In the genomic region with DNA sequence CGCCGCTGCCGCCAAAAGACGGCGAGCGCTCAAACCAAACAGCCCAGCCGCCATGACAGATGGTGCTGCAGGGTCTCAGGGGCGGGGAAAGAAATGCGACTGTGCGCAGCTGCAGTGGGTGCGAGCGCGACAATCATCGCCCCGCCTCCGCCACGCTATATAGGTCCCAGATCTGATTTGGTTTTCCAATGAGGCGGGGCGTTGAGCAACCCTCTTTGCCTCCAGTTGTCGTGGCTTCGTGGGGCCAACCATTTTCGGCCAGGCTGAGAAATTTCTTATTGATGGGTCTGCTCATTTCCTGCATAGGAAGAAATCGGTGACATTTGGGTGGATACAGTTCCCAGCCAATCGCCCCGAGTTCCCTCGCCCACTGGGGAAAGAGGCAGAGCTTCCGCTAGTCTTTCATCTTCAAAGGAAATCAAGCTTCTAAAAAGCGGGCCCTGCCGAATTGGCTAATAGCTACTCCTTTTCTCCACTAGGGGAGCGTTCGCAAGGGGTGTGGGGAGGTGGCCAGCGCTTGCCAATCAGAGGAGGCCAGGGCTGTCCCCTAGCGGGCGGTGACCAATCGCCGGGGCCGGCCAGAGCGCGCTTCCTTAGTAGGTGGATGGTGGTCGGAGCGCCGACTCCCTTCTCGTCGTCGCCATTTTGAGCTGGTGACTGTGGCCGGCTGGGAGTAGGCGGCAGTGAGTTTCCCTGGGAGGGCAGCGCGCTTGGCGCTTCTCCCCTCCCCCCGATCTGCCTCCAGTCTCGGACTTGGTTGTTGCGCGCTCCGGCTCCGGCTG, we compare ENCODE assay signal across 1 cellular context.
TF ChIP-seq lines count a peak whose summit lies in the region.

A gene (minus strand): TSS at position 77 of the 782 bp plus-strand sequence. CDS start 23 bp downstream, at position 54.
A gene with protein sequence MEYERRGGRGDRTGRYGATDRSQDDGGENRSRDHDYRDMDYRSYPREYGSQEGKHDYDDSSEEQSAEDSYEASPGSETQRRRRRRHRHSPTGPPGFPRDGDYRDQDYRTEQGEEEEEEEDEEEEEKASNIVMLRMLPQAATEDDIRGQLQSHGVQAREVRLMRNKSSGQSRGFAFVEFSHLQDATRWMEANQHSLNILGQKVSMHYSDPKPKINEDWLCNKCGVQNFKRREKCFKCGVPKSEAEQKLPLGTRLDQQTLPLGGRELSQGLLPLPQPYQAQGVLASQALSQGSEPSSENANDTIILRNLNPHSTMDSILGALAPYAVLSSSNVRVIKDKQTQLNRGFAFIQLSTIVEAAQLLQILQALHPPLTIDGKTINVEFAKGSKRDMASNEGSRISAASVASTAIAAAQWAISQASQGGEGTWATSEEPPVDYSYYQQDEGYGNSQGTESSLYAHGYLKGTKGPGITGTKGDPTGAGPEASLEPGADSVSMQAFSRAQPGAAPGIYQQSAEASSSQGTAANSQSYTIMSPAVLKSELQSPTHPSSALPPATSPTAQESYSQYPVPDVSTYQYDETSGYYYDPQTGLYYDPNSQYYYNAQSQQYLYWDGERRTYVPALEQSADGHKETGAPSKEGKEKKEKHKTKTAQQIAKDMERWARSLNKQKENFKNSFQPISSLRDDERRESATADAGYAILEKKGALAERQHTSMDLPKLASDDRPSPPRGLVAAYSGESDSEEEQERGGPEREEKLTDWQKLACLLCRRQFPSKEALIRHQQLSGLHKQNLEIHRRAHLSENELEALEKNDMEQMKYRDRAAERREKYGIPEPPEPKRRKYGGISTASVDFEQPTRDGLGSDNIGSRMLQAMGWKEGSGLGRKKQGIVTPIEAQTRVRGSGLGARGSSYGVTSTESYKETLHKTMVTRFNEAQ (plus strand): TSS at position 596 of the 782 bp plus-strand sequence. CDS start 2,261 bp downstream, outside the sequence.

TF ChIP-seq in A549, 52 proteins besides CTCF, POLR2A, EP300 and RAD21 (continued from another document):
- TF ChIP-seq, protein P1, sequence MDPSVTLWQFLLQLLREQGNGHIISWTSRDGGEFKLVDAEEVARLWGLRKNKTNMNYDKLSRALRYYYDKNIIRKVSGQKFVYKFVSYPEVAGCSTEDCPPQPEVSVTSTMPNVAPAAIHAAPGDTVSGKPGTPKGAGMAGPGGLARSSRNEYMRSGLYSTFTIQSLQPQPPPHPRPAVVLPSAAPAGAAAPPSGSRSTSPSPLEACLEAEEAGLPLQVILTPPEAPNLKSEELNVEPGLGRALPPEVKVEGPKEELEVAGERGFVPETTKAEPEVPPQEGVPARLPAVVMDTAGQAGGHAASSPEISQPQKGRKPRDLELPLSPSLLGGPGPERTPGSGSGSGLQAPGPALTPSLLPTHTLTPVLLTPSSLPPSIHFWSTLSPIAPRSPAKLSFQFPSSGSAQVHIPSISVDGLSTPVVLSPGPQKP (IDR thresholded peaks at IDR 0.05; ENCODE audit: low read depth, low read length): no peak
- TF ChIP-seq HDAC2 (IDR thresholded peaks at IDR 0.05): no peak
- TF ChIP-seq PHF8 (IDR thresholded peaks at IDR 0.05; ENCODE audit: borderline replicate concordance, low read depth): no peak; the same call in 1 of the 2 replicates
- no peak for TF ChIP-seq CBX2 (IDR thresholded peaks at IDR 0.05; ENCODE audit: borderline replicate concordance, low read depth)
- TF ChIP-seq RARB (CRISPR knock-in tag; IDR thresholded peaks at IDR 0.05): no peak
- TF ChIP-seq, protein P2, sequence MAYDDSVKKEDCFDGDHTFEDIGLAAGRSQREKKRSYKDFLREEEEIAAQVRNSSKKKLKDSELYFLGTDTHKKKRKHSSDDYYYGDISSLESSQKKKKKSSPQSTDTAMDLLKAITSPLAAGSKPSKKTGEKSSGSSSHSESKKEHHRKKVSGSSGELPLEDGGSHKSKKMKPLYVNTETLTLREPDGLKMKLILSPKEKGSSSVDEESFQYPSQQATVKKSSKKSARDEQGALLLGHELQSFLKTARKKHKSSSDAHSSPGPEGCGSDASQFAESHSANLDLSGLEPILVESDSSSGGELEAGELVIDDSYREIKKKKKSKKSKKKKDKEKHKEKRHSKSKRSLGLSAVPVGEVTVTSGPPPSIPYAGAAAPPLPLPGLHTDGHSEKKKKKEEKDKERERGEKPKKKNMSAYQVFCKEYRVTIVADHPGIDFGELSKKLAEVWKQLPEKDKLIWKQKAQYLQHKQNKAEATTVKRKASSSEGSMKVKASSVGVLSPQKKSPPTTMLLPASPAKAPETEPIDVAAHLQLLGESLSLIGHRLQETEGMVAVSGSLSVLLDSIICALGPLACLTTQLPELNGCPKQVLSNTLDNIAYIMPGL (CRISPR knock-in tag; IDR thresholded peaks at IDR 0.05; ENCODE audit: borderline replicate concordance): no peak
- TF ChIP-seq ZSCAN20 (CRISPR knock-in tag; IDR thresholded peaks at IDR 0.05): no peak
- no peak for TF ChIP-seq BHLHE40 (IDR thresholded peaks at IDR 0.05; ENCODE audit: low read depth, low read length)
- TF ChIP-seq NR3C1 (IDR thresholded peaks at IDR 0.05): no peak
- no peak for TF ChIP-seq JUNB (IDR thresholded peaks at IDR 0.05)
- peak in 1 of 2 experiments; percentile 59; a peak in 3 of 5 replicates for TF ChIP-seq JUN (IDR thresholded peaks at IDR 0.05)
- TF ChIP-seq ZFP36 (IDR thresholded peaks at IDR 0.05; ENCODE audit: borderline replicate concordance, partially characterized antibody): no peak
- TF ChIP-seq, protein P3, sequence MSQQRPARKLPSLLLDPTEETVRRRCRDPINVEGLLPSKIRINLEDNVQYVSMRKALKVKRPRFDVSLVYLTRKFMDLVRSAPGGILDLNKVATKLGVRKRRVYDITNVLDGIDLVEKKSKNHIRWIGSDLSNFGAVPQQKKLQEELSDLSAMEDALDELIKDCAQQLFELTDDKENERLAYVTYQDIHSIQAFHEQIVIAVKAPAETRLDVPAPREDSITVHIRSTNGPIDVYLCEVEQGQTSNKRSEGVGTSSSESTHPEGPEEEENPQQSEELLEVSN (IDR thresholded peaks at IDR 0.05; ENCODE audit: borderline replicate concordance, low read depth): peak; percentile 47; the same call in 1 of the 2 replicates
- TF ChIP-seq KDM5A (IDR thresholded peaks at IDR 0.05): peak; percentile 67
- TF ChIP-seq, protein P4, sequence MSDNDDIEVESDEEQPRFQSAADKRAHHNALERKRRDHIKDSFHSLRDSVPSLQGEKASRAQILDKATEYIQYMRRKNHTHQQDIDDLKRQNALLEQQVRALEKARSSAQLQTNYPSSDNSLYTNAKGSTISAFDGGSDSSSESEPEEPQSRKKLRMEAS (IDR thresholded peaks at IDR 0.05): peak; percentile 72; the same call in 1 of the 2 replicates
- TF ChIP-seq, protein P5, sequence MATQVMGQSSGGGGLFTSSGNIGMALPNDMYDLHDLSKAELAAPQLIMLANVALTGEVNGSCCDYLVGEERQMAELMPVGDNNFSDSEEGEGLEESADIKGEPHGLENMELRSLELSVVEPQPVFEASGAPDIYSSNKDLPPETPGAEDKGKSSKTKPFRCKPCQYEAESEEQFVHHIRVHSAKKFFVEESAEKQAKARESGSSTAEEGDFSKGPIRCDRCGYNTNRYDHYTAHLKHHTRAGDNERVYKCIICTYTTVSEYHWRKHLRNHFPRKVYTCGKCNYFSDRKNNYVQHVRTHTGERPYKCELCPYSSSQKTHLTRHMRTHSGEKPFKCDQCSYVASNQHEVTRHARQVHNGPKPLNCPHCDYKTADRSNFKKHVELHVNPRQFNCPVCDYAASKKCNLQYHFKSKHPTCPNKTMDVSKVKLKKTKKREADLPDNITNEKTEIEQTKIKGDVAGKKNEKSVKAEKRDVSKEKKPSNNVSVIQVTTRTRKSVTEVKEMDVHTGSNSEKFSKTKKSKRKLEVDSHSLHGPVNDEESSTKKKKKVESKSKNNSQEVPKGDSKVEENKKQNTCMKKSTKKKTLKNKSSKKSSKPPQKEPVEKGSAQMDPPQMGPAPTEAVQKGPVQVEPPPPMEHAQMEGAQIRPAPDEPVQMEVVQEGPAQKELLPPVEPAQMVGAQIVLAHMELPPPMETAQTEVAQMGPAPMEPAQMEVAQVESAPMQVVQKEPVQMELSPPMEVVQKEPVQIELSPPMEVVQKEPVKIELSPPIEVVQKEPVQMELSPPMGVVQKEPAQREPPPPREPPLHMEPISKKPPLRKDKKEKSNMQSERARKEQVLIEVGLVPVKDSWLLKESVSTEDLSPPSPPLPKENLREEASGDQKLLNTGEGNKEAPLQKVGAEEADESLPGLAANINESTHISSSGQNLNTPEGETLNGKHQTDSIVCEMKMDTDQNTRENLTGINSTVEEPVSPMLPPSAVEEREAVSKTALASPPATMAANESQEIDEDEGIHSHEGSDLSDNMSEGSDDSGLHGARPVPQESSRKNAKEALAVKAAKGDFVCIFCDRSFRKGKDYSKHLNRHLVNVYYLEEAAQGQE (IDR thresholded peaks at IDR 0.05): no peak
- no peak for TF ChIP-seq MAZ (IDR thresholded peaks at IDR 0.05; ENCODE audit: borderline replicate concordance, low read depth, low read length)
- no peak for TF ChIP-seq KDM1A (IDR thresholded peaks at IDR 0.05; ENCODE audit: low read depth)
- peak; percentile 46; the same call in 1 of the 2 replicates for TF ChIP-seq RFX5 (IDR thresholded peaks at IDR 0.05)
- no peak for TF ChIP-seq NPAS2 (CRISPR knock-in tag; IDR thresholded peaks at IDR 0.05; ENCODE audit: borderline replicate concordance)
- TF ChIP-seq, protein P6, sequence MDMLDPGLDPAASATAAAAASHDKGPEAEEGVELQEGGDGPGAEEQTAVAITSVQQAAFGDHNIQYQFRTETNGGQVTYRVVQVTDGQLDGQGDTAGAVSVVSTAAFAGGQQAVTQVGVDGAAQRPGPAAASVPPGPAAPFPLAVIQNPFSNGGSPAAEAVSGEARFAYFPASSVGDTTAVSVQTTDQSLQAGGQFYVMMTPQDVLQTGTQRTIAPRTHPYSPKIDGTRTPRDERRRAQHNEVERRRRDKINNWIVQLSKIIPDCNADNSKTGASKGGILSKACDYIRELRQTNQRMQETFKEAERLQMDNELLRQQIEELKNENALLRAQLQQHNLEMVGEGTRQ (IDR thresholded peaks at IDR 0.05): no peak
- TF ChIP-seq SREBF2 (IDR thresholded peaks at IDR 0.05): no peak
- no peak for TF ChIP-seq CHD2 (IDR thresholded peaks at IDR 0.05; ENCODE audit: low read length, partially characterized antibody)
- no peak for TF ChIP-seq HOXB13 (CRISPR knock-in tag; IDR thresholded peaks at IDR 0.05; ENCODE audit: low read depth)
- TF ChIP-seq MAFK (IDR thresholded peaks at IDR 0.05; ENCODE audit: partially characterized antibody): no peak
- TF ChIP-seq, protein P7, sequence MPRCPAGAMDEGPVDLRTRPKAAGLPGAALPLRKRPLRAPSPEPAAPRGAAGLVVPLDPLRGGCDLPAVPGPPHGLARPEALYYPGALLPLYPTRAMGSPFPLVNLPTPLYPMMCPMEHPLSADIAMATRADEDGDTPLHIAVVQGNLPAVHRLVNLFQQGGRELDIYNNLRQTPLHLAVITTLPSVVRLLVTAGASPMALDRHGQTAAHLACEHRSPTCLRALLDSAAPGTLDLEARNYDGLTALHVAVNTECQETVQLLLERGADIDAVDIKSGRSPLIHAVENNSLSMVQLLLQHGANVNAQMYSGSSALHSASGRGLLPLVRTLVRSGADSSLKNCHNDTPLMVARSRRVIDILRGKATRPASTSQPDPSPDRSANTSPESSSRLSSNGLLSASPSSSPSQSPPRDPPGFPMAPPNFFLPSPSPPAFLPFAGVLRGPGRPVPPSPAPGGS (IDR thresholded peaks at IDR 0.05): peak; percentile 39; the same call in 1 of the 3 replicates
- no peak for TF ChIP-seq ZNF302 (CRISPR knock-in tag; IDR thresholded peaks at IDR 0.05)
- no peak for TF ChIP-seq FOSB (CRISPR knock-in tag; IDR thresholded peaks at IDR 0.05)
- no peak for TF ChIP-seq SMC3 (IDR thresholded peaks at IDR 0.05)
- TF ChIP-seq, protein P8, sequence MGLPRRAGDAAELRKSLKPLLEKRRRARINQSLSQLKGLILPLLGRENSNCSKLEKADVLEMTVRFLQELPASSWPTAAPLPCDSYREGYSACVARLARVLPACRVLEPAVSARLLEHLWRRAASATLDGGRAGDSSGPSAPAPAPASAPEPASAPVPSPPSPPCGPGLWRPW (IDR thresholded peaks at IDR 0.05): no peak
- no peak for TF ChIP-seq RCOR1 (IDR thresholded peaks at IDR 0.05; ENCODE audit: low read depth, low read length)
- no peak for TF ChIP-seq MYC (IDR thresholded peaks at IDR 0.05; ENCODE audit: borderline replicate concordance, low read length)
